Comparison of ENCODE assay signal across 8 cellular contexts in the genomic region with DNA sequence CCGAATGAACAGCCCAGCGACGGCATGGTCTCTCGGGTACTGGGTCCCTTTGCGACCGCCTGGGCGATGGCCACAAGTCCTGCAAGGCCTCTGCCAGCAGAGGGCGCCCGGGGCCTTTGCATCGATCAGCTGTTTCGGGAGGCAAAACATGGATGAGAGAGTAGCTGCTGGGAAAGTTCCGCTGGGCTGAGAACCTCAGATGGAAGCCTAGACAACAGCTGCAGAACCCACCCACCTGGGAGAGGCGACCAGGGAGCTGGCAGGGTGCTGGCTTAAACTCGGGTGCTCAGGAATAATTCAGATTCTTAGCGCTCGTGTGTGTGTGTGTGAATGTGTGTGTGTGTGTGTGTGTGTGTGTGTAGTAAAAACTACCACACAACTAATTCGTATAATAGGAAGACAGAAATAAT. TPM values are rescaled to one million over a fixed set of nuclear protein-coding genes. Genes with fewer than 3 reads are reported as not detected.
DNase-seq lines count a peak whose midpoint lies in the region; ATAC-seq, FAIRE-seq and TF ChIP-seq lines count a peak whose summit lies in the region.

No MANE protein-coding gene starts in this region.

- no peaks in the 10 kb centered on the region for H3K36me3 ChIP-seq in MG63
- H3K36me3 ChIP-seq in RWPE2 (ENCODE audit: low read depth) = no peaks in the 10 kb centered on the region

- H3K27me3 ChIP-seq in MG63 = no peaks in the 10 kb centered on the region
- no peaks in the 10 kb centered on the region for H3K27me3 ChIP-seq in RWPE2 (ENCODE audit: insufficient read depth, poor library complexity, severe bottlenecking)

- H3K4me1 ChIP-seq in RWPE2 (ENCODE audit: insufficient read depth, poor library complexity, severe bottlenecking) = no peaks in the 10 kb centered on the region

- peak; percentile 96 for TF ChIP-seq CTCF in D721Med (IDR thresholded peaks at IDR 0.05; ENCODE audit: insufficient read depth, missing control alignments)
- peak; percentile 97 for TF ChIP-seq CTCF in RWPE2 (IDR thresholded peaks at IDR 0.05; ENCODE audit: poor library complexity, severe bottlenecking)

- H3K9me3 ChIP-seq in MG63 (no peaks in the 10 kb centered on the region), RWPE2 (ENCODE audit: severe bottlenecking) (no peaks in the 10 kb centered on the region)

- ATAC-seq in GM21576 (IDR thresholded peaks at IDR 0.05; ENCODE audit: unreplicated experiment) = peak; percentile 76
- peak; percentile 96 for ATAC-seq in RWPE2 (ENCODE audit: low read depth)

- no peak overlapping the region for H3K27ac ChIP-seq in RWPE2 (ENCODE audit: poor library complexity, severe bottlenecking)

- FAIRE-seq in D721Med (lab: Jason Lieb, UNC) = no peak

- H3K4me3 ChIP-seq in MG63 = no peak overlapping the region
- H3K4me3 ChIP-seq in RWPE2 (ENCODE audit: severe bottlenecking) = no peak overlapping the region

- intact Hi-C loops in head of caudate nucleus (cut with DNase I) (no loop called here), posterior cingulate gyrus (cut with DNase I) (loop anchor here (1.0 to 5.0 kb wide), 2 partner anchors 123 to 670 kb away; no protein-coding TSS in a partner anchor)

- DNase-seq in D721Med (ENCODE audit: insufficient read length, low spot score) (peak; percentile 93), MG63 (peak; percentile 71), RWPE2 (ENCODE audit: low spot score) (peak; percentile 78), head of caudate nucleus (peak; percentile 77 to 94 (median 88)), posterior cingulate gyrus (peak; percentile 74 to 98 (median 89)), cortex of kidney (lab: John Stamatoyannopoulos, UW) (no peak)
- peak; percentile 79 for DNase-seq in activated effector memory CD4-positive, alpha-beta T cell treated with anti-CD3 and anti-CD28 coated beads, Interleukin-2, amount 50 U/mL, for 16 hours

RNA-seq across cellular contexts. Expression of gene TRIM32, which starts 50.0 kb away (rescaled TPM):
- 14.2 and 25.1 TPM in 2 replicates for total RNA-seq in MG63 (2014; rRNA removed; shearing (Covaris generic); ENCODE audit: low replicate concordance)
